26 cellular contexts compared by ENCODE assay signal in the genomic region with DNA sequence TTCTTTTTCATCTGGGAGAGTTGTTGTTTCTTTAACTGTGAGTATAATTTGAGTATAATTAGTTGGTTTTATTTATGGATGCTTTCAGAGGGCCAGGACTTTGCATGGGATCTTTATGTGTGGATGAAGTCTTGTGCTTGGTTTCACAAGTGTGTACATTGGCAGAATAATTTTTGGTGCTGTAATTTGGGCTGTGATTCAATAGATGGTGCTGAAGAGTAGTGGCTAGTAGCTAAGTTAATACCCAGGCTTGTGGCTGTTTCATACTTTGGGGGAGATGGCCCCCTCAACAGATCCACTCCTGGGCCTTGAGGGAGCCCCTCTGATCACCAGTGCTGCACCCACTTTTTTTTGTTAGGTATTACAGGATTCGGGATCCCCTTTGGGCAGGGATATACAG.
DNase-seq lines count a peak whose midpoint lies in the region; FAIRE-seq and TF ChIP-seq lines count a peak whose summit lies in the region.
"Had no signal": no experiment of that assay in that cellular context is flagged by ENCODE, and none has a peak within 500 bp of the region (broad histone marks: within the 10 kb centered on the region; RNA-seq: fewer than 3 reads in every experiment).

No MANE protein-coding gene starts in this region.

- no peak overlapping the region for H3K9ac ChIP-seq in OCI-LY3 (ENCODE audit: low read length)

- WGBS in spleen, 5 donors = 85 to 100% (median 87%) methylated on average over 1 of the region's 1 CpG

- H3K27ac ChIP-seq in cardiac muscle cell (no peak overlapping the region), right atrium auricular region (no peak overlapping the region), OCI-LY3 (ENCODE audit: low read length) (no peak overlapping the region), spleen (no peak overlapping the region), ascending aorta (no peak overlapping the region)
- H3K27ac ChIP-seq: lower lobe of right lung, Peyer's patch, tibial nerve had no signal

- H3K9me3 ChIP-seq in cardiac muscle cell (ENCODE audit: low read depth) (no peaks in the 10 kb centered on the region), right atrium auricular region (peaks cover 0 to 11% of the 10 kb centered on the region in 2 donors), OCI-LY3 (ENCODE audit: insufficient read depth, low read length) (peaks cover 5% of the 10 kb centered on the region; the same call in 1 of the 2 replicates), spleen (peaks cover 0 to 45% (median 26%) of the 10 kb centered on the region in 8 donors), ascending aorta (peaks cover 0 to 15% of the 10 kb centered on the region in 2 donors)
- H3K9me3 ChIP-seq: lower lobe of right lung, Peyer's patch had no signal

- peak; percentile 33 for TF ChIP-seq CTCF in cardiac muscle cell (IDR thresholded peaks at IDR 0.05; ENCODE audit: low read depth, low read length)
- no peak for TF ChIP-seq CTCF in right atrium auricular region (IDR thresholded peaks at IDR 0.05)
- TF ChIP-seq CTCF in OCI-LY3 (IDR thresholded peaks at IDR 0.05; ENCODE audit: low read depth, low read length) = peak; percentile 56
- peak; percentile 35 for TF ChIP-seq CTCF in epithelial cell of esophagus (IDR thresholded peaks at IDR 0.05; ENCODE audit: insufficient read depth, low read depth, low read length, missing control alignments)
- no peak for TF ChIP-seq CTCF in spleen (IDR thresholded peaks at IDR 0.05 in 8 of 11, conservative IDR thresholded peaks at IDR 0.05 in 3 of 11)
- TF ChIP-seq CTCF in ascending aorta (IDR thresholded peaks at IDR 0.05) = no peak

- H3K4me1 ChIP-seq in cardiac muscle cell (ENCODE audit: low read depth) (no peaks in the 10 kb centered on the region), right atrium auricular region (no peaks in the 10 kb centered on the region), OCI-LY3 (ENCODE audit: low read length) (0 out of 2 replicates have a peak, but pooled peaks cover 6% of the 10 kb centered on the region), spleen (no peaks in the 10 kb centered on the region), ascending aorta (no peaks in the 10 kb centered on the region)
- H3K4me1 ChIP-seq: lower lobe of right lung, Peyer's patch, tibial nerve had no signal

- TF ChIP-seq POLR2A in spleen (IDR thresholded peaks at IDR 0.05) (no peak), GM12892 (IDR thresholded peaks at IDR 0.05; ENCODE audit: low read depth, low read length) (no peak)

- no peaks in the 10 kb centered on the region for H3K79me2 ChIP-seq in OCI-LY3 (ENCODE audit: low read length)

- no peak overlapping the region for H2AFZ ChIP-seq in OCI-LY3 (ENCODE audit: low read depth, low read length)

- H3K27me3 ChIP-seq in cardiac muscle cell (no peaks in the 10 kb centered on the region), right atrium auricular region (no peaks in the 10 kb centered on the region), OCI-LY3 (ENCODE audit: low read depth, low read length) (no peaks in the 10 kb centered on the region), spleen (replicated peaks in 1 of 7) (no peaks in the 10 kb centered on the region), ascending aorta (no peaks in the 10 kb centered on the region)
- H3K27me3 ChIP-seq: Peyer's patch, tibial nerve had no signal

- no peaks in the 10 kb centered on the region for H4K20me1 ChIP-seq in OCI-LY3 (ENCODE audit: insufficient read depth, low read length)

- no peak for FAIRE-seq in GM12892 (lab: Jason Lieb, UNC)
- FAIRE-seq: A204.1 had no signal

- intact Hi-C loops in spleen (cut with DNase I; ENCODE audit: low total_unique reads) = no loop called here
- intact Hi-C loops in ascending aorta (cut with DNase I) = no loop called here

- no peaks in the 10 kb centered on the region for H3K36me3 ChIP-seq in cardiac muscle cell
- H3K36me3 ChIP-seq in right atrium auricular region = no peaks in the 10 kb centered on the region
- H3K36me3 ChIP-seq in OCI-LY3 (replicated peaks; ENCODE audit: low read depth, low read length) = no peaks in the 10 kb centered on the region
- no peaks in the 10 kb centered on the region for H3K36me3 ChIP-seq in spleen
- no peaks in the 10 kb centered on the region for H3K36me3 ChIP-seq in ascending aorta
- H3K36me3 ChIP-seq: lower lobe of right lung, Peyer's patch, tibial nerve had no signal

- no peak overlapping the region for H3K4me2 ChIP-seq in OCI-LY3 (ENCODE audit: low read length)

- DNase-seq in cardiac muscle cell (ENCODE audit: low read depth in 1 of 2, low spot score in 1 of 2) (peak in 1 of 2 donors; percentile 23), right atrium auricular region (ENCODE audit: low spot score) (no peak), epithelial cell of esophagus (ENCODE audit: low read depth) (peak; percentile 27), spleen (peak; percentile 14), ascending aorta (ENCODE audit: low spot score in 2 of 2) (no peak), NCI-H510A (lab: John Stamatoyannopoulos, UW) (no peak), GM12892 (ENCODE audit: insufficient read length) (no peak)
- DNase-seq: activated CD4-positive, alpha-beta T cell treated with anti-CD3 and anti-CD28 coated beads, Interleukin-2, amount 50 U/mL, for 48 hours; activated naive CD4-positive, alpha-beta T cell treated with anti-CD3 and anti-CD28 coated beads for 36 hours; activated T-cell treated with anti-CD3 and anti-CD28 coated beads, Interleukin-2, amount 50 U/mL, for 24 hours; CD4-positive, alpha-beta T cell; dermis blood vessel endothelial cell; erythroblast; glutamatergic neuron; H7; lower lobe of right lung; NCI-H146; NCI-H82; nucleus accumbens; retina; stimulated activated CD4-positive, alpha-beta T cell treated with anti-CD3 and anti-CD28 coated beads, Interleukin-15, amount 100 ng/mL, for 24 hours; stimulated activated naive B cell treated with anti-CD40 and anti-IgM and Interleukin-4, amounts not matched to agents 10 μg/mL and 1 μg/mL and 100 μg/mL, for 72 hours had no signal

- H3K4me3 ChIP-seq in cardiac muscle cell = no peak overlapping the region
- no peak overlapping the region for H3K4me3 ChIP-seq in right atrium auricular region
- no peak overlapping the region for H3K4me3 ChIP-seq in OCI-LY3 (ENCODE audit: low read length)
- H3K4me3 ChIP-seq in epithelial cell of esophagus (ENCODE audit: low read length) = no peak overlapping the region
- no peak overlapping the region for H3K4me3 ChIP-seq in spleen
- H3K4me3 ChIP-seq in ascending aorta = no peak overlapping the region
- H3K4me3 ChIP-seq: lower lobe of right lung, Peyer's patch, tibial nerve had no signal

Comparison
In these comparisons a context has a peak if more than half of its experiments do, and no peak if none do; other contexts are left out.
1. CTCF ChIP-seq: peak in cardiac muscle cell (single experiment), OCI-LY3 (single experiment) and epithelial cell of esophagus (single experiment); none in right atrium auricular region (0 of 2), spleen (0 of 11) and ascending aorta (0 of 3).
2. DNase-seq: peak in epithelial cell of esophagus (single experiment) and spleen (single experiment); none in right atrium auricular region (single experiment), ascending aorta (0 of 2), NCI-H510A (single experiment) and GM12892 (single experiment).